Comparison of ENCODE assay signal across 1 cellular context in the genomic region with DNA sequence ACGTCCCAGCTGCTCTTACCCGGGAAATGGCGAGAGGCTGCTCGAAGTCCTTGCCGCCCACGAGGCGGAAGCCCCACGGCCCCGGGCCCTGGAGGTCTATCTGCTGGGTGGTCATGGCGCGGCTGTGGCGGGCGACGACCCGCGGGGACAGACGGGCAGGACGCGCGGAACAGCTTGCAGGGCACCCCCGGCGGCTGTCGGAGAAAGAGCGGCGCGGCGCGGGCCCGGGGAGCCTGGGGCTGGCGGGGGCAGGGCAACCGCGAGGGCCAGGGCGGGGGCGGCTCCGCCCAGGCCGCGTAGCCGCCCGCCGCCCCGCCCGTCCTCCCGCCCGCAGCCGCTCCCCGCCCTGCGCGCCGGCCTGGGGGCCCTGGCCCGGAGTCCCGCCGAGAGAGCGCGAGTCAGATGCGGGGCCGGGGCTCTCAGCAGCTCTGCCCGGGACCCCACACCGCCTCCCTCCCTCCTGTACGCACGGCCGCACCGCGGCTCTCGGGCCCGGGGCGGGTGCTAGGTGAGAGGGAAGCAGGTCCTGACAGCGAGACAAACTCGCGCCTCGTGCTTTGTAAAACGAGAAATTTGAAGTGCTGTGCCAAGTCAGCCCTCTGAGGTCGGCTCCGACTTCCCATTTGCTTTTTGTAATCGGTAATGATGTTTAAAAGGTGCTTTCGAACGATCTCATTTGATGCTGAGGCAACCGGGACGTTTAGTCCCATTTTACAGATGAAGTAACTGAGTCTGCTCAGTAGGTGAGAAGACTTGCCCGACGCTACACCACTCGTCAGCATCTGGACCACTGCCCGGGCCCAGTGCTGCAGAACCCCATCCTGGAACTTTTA.
TF ChIP-seq lines count a peak whose summit lies in the region.

Gene PDLIM1, minus strand, starts transcription at position 203 of the 833 bp plus-strand sequence. Its CDS starts 88 bp downstream, at position 115.

TF ChIP-seq in HepG2, 621 proteins besides CTCF, POLR2A, EP300 and RAD21 (continued from another document and continues in another):
- TF ChIP-seq ZBTB40 (IDR thresholded peaks at IDR 0.05) (no peak), ZBTB40 (CRISPR knock-in tag; IDR thresholded peaks at IDR 0.05) (peak; percentile 64; the same call in 1 of the 2 replicates), KLF6 (CRISPR knock-in tag; IDR thresholded peaks at IDR 0.05) (peak; percentile 83; the same call in 1 of the 2 replicates), AGO1 (IDR thresholded peaks at IDR 0.05; ENCODE audit: low read depth, low read length, poor library complexity, severe bottlenecking) (no peak), ZNF607 (CRISPR knock-in tag; IDR thresholded peaks at IDR 0.05; ENCODE audit: borderline replicate concordance) (peak; percentile 58; the same call in 1 of the 2 replicates), FOXP1 (IDR thresholded peaks at IDR 0.05) (no peak), FOXP1 (CRISPR knock-in tag; IDR thresholded peaks at IDR 0.05) (no peak), ZNF30 (CRISPR knock-in tag; IDR thresholded peaks at IDR 0.05) (0 out of 2 replicates have a peak, but pooled peaks have one; percentile 70), PHF20 (CRISPR knock-in tag; IDR thresholded peaks at IDR 0.05) (peak; percentile 39; the same call in 1 of the 2 replicates), ETS1 (CRISPR knock-in tag; IDR thresholded peaks at IDR 0.05) (peak; percentile 82; the same call in 1 of the 2 replicates), NFKB2 (CRISPR knock-in tag; IDR thresholded peaks at IDR 0.05; ENCODE audit: borderline replicate concordance) (0 out of 2 replicates have a peak, but pooled peaks have one; percentile 38), WIZ (CRISPR knock-in tag; IDR thresholded peaks at IDR 0.05) (no peak), CHD2 (IDR thresholded peaks at IDR 0.05; ENCODE audit: low read depth, low read length) (no peak), SALL2 (CRISPR knock-in tag; IDR thresholded peaks at IDR 0.05) (peak; percentile 57), MLXIP (CRISPR knock-in tag; IDR thresholded peaks at IDR 0.05; ENCODE audit: borderline replicate concordance) (0 out of 2 replicates have a peak, but pooled peaks have one; percentile 28), ZIK1 (CRISPR knock-in tag; IDR thresholded peaks at IDR 0.05; ENCODE audit: borderline replicate concordance, low read depth) (no peak), ZNF501 (CRISPR knock-in tag; IDR thresholded peaks at IDR 0.05) (peak; percentile 40; the same call in 1 of the 2 replicates)
- TF ChIP-seq, protein P1, sequence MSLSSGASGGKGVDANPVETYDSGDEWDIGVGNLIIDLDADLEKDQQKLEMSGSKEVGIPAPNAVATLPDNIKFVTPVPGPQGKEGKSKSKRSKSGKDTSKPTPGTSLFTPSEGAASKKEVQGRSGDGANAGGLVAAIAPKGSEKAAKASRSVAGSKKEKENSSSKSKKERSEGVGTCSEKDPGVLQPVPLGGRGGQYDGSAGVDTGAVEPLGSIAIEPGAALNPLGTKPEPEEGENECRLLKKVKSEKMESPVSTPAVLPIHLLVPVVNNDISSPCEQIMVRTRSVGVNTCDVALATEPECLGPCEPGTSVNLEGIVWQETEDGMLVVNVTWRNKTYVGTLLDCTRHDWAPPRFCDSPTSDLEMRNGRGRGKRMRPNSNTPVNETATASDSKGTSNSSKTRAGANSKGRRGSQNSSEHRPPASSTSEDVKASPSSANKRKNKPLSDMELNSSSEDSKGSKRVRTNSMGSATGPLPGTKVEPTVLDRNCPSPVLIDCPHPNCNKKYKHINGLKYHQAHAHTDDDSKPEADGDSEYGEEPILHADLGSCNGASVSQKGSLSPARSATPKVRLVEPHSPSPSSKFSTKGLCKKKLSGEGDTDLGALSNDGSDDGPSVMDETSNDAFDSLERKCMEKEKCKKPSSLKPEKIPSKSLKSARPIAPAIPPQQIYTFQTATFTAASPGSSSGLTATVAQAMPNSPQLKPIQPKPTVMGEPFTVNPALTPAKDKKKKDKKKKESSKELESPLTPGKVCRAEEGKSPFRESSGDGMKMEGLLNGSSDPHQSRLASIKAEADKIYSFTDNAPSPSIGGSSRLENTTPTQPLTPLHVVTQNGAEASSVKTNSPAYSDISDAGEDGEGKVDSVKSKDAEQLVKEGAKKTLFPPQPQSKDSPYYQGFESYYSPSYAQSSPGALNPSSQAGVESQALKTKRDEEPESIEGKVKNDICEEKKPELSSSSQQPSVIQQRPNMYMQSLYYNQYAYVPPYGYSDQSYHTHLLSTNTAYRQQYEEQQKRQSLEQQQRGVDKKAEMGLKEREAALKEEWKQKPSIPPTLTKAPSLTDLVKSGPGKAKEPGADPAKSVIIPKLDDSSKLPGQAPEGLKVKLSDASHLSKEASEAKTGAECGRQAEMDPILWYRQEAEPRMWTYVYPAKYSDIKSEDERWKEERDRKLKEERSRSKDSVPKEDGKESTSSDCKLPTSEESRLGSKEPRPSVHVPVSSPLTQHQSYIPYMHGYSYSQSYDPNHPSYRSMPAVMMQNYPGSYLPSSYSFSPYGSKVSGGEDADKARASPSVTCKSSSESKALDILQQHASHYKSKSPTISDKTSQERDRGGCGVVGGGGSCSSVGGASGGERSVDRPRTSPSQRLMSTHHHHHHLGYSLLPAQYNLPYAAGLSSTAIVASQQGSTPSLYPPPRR (CRISPR knock-in tag; IDR thresholded peaks at IDR 0.05; ENCODE audit: borderline replicate concordance) = peak; percentile 45; the same call in 1 of the 2 replicates
- TF ChIP-seq, protein P2, sequence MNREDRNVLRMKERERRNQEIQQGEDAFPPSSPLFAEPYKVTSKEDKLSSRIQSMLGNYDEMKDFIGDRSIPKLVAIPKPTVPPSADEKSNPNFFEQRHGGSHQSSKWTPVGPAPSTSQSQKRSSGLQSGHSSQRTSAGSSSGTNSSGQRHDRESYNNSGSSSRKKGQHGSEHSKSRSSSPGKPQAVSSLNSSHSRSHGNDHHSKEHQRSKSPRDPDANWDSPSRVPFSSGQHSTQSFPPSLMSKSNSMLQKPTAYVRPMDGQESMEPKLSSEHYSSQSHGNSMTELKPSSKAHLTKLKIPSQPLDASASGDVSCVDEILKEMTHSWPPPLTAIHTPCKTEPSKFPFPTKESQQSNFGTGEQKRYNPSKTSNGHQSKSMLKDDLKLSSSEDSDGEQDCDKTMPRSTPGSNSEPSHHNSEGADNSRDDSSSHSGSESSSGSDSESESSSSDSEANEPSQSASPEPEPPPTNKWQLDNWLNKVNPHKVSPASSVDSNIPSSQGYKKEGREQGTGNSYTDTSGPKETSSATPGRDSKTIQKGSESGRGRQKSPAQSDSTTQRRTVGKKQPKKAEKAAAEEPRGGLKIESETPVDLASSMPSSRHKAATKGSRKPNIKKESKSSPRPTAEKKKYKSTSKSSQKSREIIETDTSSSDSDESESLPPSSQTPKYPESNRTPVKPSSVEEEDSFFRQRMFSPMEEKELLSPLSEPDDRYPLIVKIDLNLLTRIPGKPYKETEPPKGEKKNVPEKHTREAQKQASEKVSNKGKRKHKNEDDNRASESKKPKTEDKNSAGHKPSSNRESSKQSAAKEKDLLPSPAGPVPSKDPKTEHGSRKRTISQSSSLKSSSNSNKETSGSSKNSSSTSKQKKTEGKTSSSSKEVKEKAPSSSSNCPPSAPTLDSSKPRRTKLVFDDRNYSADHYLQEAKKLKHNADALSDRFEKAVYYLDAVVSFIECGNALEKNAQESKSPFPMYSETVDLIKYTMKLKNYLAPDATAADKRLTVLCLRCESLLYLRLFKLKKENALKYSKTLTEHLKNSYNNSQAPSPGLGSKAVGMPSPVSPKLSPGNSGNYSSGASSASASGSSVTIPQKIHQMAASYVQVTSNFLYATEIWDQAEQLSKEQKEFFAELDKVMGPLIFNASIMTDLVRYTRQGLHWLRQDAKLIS (CRISPR knock-in tag; IDR thresholded peaks at IDR 0.05) = 0 out of 2 replicates have a peak, but pooled peaks have one; percentile 60
- TF ChIP-seq, protein P3, sequence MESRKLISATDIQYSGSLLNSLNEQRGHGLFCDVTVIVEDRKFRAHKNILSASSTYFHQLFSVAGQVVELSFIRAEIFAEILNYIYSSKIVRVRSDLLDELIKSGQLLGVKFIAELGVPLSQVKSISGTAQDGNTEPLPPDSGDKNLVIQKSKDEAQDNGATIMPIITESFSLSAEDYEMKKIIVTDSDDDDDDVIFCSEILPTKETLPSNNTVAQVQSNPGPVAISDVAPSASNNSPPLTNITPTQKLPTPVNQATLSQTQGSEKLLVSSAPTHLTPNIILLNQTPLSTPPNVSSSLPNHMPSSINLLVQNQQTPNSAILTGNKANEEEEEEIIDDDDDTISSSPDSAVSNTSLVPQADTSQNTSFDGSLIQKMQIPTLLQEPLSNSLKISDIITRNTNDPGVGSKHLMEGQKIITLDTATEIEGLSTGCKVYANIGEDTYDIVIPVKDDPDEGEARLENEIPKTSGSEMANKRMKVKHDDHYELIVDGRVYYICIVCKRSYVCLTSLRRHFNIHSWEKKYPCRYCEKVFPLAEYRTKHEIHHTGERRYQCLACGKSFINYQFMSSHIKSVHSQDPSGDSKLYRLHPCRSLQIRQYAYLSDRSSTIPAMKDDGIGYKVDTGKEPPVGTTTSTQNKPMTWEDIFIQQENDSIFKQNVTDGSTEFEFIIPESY (CRISPR knock-in tag; IDR thresholded peaks at IDR 0.05) = peak; percentile 58; the same call in 1 of the 2 replicates
